ENCODE assay signal across 22 cellular contexts in the genomic region with DNA sequence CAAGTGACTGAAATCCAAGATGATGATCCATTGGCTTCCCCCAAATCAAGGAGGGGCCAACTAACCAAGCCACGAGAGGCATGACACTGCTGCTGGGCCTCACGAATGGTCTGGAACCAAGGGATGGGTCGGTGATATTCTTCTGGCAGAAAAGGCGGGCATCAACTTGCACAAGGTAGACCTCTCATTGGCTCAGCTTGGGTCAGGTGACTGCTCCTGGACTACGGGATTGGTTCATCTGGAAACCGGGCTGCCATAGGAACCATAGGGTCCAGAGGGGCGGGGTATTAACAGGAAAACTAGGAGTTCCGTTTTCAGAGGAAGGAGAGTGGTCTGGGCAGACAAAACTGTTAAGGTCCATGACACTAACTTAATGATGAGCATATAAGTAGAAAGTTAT.
"Had no signal": no experiment of that assay in that cellular context is flagged by ENCODE, and none has a peak within 500 bp of the region (broad histone marks: within the 10 kb centered on the region; RNA-seq: fewer than 3 reads in every experiment).

No MANE protein-coding gene starts in this region.

- H3K27ac Mint-ChIP-seq: naive thymus-derived CD4-positive, alpha-beta T cell; stimulated activated naive B cell treated with anti-CD40 and anti-IgM and Interleukin-4, amounts not matched to agents 10 μg/mL and 1 μg/mL and 100 μg/mL, for 72 hours had no signal

- H3K4me3 Mint-ChIP-seq: naive thymus-derived CD4-positive, alpha-beta T cell; nephron progenitor cell; stimulated activated naive B cell treated with anti-CD40 and anti-IgM and Interleukin-4, amounts not matched to agents 10 μg/mL and 1 μg/mL and 100 μg/mL, for 72 hours had no signal

- DNase-seq: cortex of kidney; dorsolateral prefrontal cortex; effector CD8-positive, alpha-beta T cell; heart left ventricle; hypothalamus; islet precursor cell; mammary epithelial cell; naive thymus-derived CD4-positive, alpha-beta T cell; nephron progenitor cell; posterior cingulate gyrus; spleen; stimulated activated CD4-positive, alpha-beta T cell treated with anti-CD3 and anti-CD28 coated beads, Interleukin-15, amount 100 ng/mL, for 24 hours; stimulated activated CD4-positive, alpha-beta T cell treated with anti-CD3 and anti-CD28 coated beads, Interleukin-1b, Interleukin-23, amount 100 ng/mL, for 48 hours; stimulated activated CD4-positive, alpha-beta T cell treated with anti-CD3 and anti-CD28 coated beads, Interleukin-4, amount 100 ng/mL, for 24 hours; stimulated activated naive B cell treated with anti-CD40 and anti-IgM and Interleukin-4, amounts not matched to agents 10 μg/mL and 1 μg/mL and 100 μg/mL, for 72 hours; stomach; substantia nigra; trophoblast cell had no signal

- H3K4me3 ChIP-seq: dorsolateral prefrontal cortex, heart left ventricle, spleen, stomach had no signal

- H3K36me3 Mint-ChIP-seq: naive thymus-derived CD4-positive, alpha-beta T cell; stimulated activated naive B cell treated with anti-CD40 and anti-IgM and Interleukin-4, amounts not matched to agents 10 μg/mL and 1 μg/mL and 100 μg/mL, for 72 hours had no signal

- H3K36me3 ChIP-seq: heart left ventricle, neutrophil, spleen, stomach had no signal

- H3K4me1 ChIP-seq: heart left ventricle, spleen had no signal

- H3K4me1 Mint-ChIP-seq: naive thymus-derived CD4-positive, alpha-beta T cell; stimulated activated naive B cell treated with anti-CD40 and anti-IgM and Interleukin-4, amounts not matched to agents 10 μg/mL and 1 μg/mL and 100 μg/mL, for 72 hours had no signal

- H3K9me3 ChIP-seq: heart left ventricle, neutrophil, spleen, stomach had no signal

- H3K27ac ChIP-seq: dorsolateral prefrontal cortex, heart left ventricle, neutrophil, spleen, stomach had no signal

- ATAC-seq: esophagus mucosa; heart left ventricle; left lobe of liver; naive thymus-derived CD4-positive, alpha-beta T cell; sciatic nerve; stimulated activated naive B cell treated with anti-CD40 and anti-IgM and Interleukin-4, amounts not matched to agents 10 μg/mL and 1 μg/mL and 100 μg/mL, for 72 hours had no signal

- H3K9me3 Mint-ChIP-seq: nephron progenitor cell had no signal
